Comparison of ENCODE assay signal across 9 cellular contexts in genomic region chr10:18713077-18713476, GRCh38. TPM values are rescaled to one million over a fixed set of nuclear protein-coding genes. Genes with fewer than 3 reads are reported as not detected.
DNase-seq lines count a peak whose midpoint lies in the region; ATAC-seq, FAIRE-seq and TF ChIP-seq lines count a peak whose summit lies in the region.
"Had no signal": no experiment of that assay in that cellular context is flagged by ENCODE, and none has a peak within 500 bp of the region (broad histone marks: within the 10 kb centered on the region; RNA-seq: fewer than 3 reads in every experiment).

No MANE protein-coding gene starts in this region.

- TF ChIP-seq CTCF in foreskin keratinocyte (conservative IDR thresholded peaks at IDR 0.05), result no peak
- no peak for TF ChIP-seq CTCF in testis (IDR thresholded peaks at IDR 0.05)
- no peak for TF ChIP-seq CTCF in GM10266 (IDR thresholded peaks at IDR 0.05; ENCODE audit: control insufficient read depth, insufficient read depth, low read depth, missing control alignments)
- TF ChIP-seq CTCF in D721Med (IDR thresholded peaks at IDR 0.05; ENCODE audit: insufficient read depth, missing control alignments), result no peak

- H3K4me1 ChIP-seq in foreskin keratinocyte (no peaks in the 10 kb centered on the region), testis (no peaks in the 10 kb centered on the region)
- H3K4me1 ChIP-seq: tibial nerve had no signal

- H3K4me3 ChIP-seq in testis, result no peak overlapping the region
- H3K4me3 ChIP-seq: tibial nerve had no signal

- no peaks in the 10 kb centered on the region for H3K27me3 ChIP-seq in foreskin keratinocyte
- H3K27me3 ChIP-seq in testis, result no peaks in the 10 kb centered on the region
- H3K27me3 ChIP-seq: tibial nerve had no signal

- H3K9me3 ChIP-seq in testis, result no peaks in the 10 kb centered on the region
- H3K9me3 ChIP-seq: tibial nerve had no signal

- no peak for FAIRE-seq in D721Med (lab: Jason Lieb, UNC)

- peak; percentile 96 for DNase-seq in A172 (ENCODE audit: low spot score)
- DNase-seq in HT-29 (ENCODE audit: low spot score), result peak; percentile 72
- peak; percentile 17 for DNase-seq in T1000 (lab: John Stamatoyannopoulos, UW)
- peak; percentile 78 to 87 for DNase-seq in foreskin keratinocyte
- no peak for DNase-seq in testis
- no peak for DNase-seq in GM10266 (ENCODE audit: extremely low spot score)
- no peak for DNase-seq in D721Med (ENCODE audit: insufficient read length, low spot score)

- H3K27ac ChIP-seq in foreskin keratinocyte (no peak overlapping the region), testis (no peak overlapping the region)
- H3K27ac ChIP-seq: tibial nerve had no signal

- TF ChIP-seq POLR2A in testis (IDR thresholded peaks at IDR 0.05), result no peak

- intact Hi-C loops in testis (cut with DNase I; ENCODE audit: low total_unique reads), result no loop called here

- no peaks in the 10 kb centered on the region for H3K36me3 ChIP-seq in testis (ENCODE audit: low read depth, missing control alignments)
- H3K36me3 ChIP-seq: tibial nerve had no signal

- 68 to 73% methylated on average over 6 of the region's 6 CpGs for WGBS in testis, 2 donors

- ATAC-seq in foreskin keratinocyte, result peak; percentile 95
- no peak for ATAC-seq in GM21576 (IDR thresholded peaks at IDR 0.05; ENCODE audit: unreplicated experiment)

RNA-seq across cellular contexts. Expression of gene ARL5B, which starts 53.8 kb away (rescaled TPM):
- total RNA-seq in A172 (2014; rRNA removed; shearing (Covaris generic)), result 23.7 and 27.4 TPM in 2 replicates
- 11.0 and 13.2 TPM in 2 replicates for total RNA-seq in HT-29 (2014; rRNA removed; shearing (Covaris generic))
- total RNA-seq in foreskin keratinocyte (14.5 and 15.8 TPM in 2 replicates), testis (10 to 100 TPM; 16.8 to 18.3 TPM)
- polyA plus RNA-seq in foreskin keratinocyte (3.0 and 3.8 TPM in 2 replicates), testis (ENCODE audit: insufficient read depth, low read depth, low replicate concordance) (9.4 TPM)

Comparison
In these comparisons a context has a peak if more than half of its experiments do, and no peak if none do; other contexts are left out.
1. DNase-seq: peak in A172 (single experiment), HT-29 (single experiment), T1000 (single experiment) and foreskin keratinocyte (2 of 2); none in testis (single experiment), GM10266 (single experiment) and D721Med (single experiment).